In genomic region chr12:104218935-104219334, GRCh38 we compare ENCODE assay signal across 1 cellular context.
TF ChIP-seq lines count a peak whose summit lies in the region.

No MANE protein-coding gene starts in this region.

TF ChIP-seq in WTC11, 78 proteins besides CTCF, POLR2A, EP300 and RAD21 (continued from another document):
- TF ChIP-seq ATF2 (CRISPR knock-in tag; IDR thresholded peaks at IDR 0.05; ENCODE audit: borderline replicate concordance, low read depth) = no peak
- TF ChIP-seq ZNF425 (CRISPR knock-in tag; conservative IDR thresholded peaks at IDR 0.05) = no peak
- no peak for TF ChIP-seq ZSCAN18 (CRISPR knock-in tag; IDR thresholded peaks at IDR 0.05)
- TF ChIP-seq PRDM15 (CRISPR knock-in tag; IDR thresholded peaks at IDR 0.05) = no peak
- no peak for TF ChIP-seq JAZF1 (CRISPR knock-in tag; IDR thresholded peaks at IDR 0.05)
- TF ChIP-seq KAT7 (CRISPR knock-in tag; IDR thresholded peaks at IDR 0.05; ENCODE audit: borderline replicate concordance) = no peak
- no peak for TF ChIP-seq GABPB1 (CRISPR knock-in tag; IDR thresholded peaks at IDR 0.05)
- no peak for TF ChIP-seq STAT6 (CRISPR knock-in tag; conservative IDR thresholded peaks at IDR 0.05; ENCODE audit: low read depth)
- no peak for TF ChIP-seq ZNF232 (CRISPR knock-in tag; IDR thresholded peaks at IDR 0.05)
- no peak for TF ChIP-seq SOX15 (CRISPR knock-in tag; IDR thresholded peaks at IDR 0.05)
- TF ChIP-seq ZNF263 (CRISPR knock-in tag; IDR thresholded peaks at IDR 0.05; ENCODE audit: low read depth) = no peak
- TF ChIP-seq MLX (CRISPR knock-in tag; IDR thresholded peaks at IDR 0.05) = no peak
- no peak for TF ChIP-seq NR2C2 (CRISPR knock-in tag; IDR thresholded peaks at IDR 0.05)
TF ChIP-seq in WTC11: peak in this region for 0.
